ENCODE assay signal across 19 cellular contexts in the genomic region with DNA sequence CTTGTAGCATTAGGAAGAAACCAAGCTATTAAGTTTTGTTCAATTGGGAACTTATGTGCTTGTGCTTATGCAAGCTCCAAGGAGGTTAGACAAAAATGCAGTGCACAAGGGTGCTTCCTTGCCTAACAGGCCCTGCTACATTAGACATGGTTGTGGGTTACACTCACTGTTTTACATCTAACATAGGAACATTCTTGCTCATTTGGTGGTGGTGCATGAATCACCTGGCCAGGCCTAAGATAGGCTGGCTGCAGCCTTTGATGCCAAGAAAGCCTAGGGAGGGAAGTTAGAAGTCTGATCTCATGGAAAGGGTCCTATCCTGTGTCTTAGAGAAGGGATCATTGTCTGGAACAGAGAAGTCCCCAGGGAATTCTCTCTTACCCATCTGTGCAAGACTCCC. TPM values are rescaled to one million over a fixed set of nuclear protein-coding genes. Genes with fewer than 3 reads are reported as not detected.
DNase-seq lines count a peak whose midpoint lies in the region; ATAC-seq and TF ChIP-seq lines count a peak whose summit lies in the region.
"Had no signal": no experiment of that assay in that cellular context is flagged by ENCODE, and none has a peak within 500 bp of the region (broad histone marks: within the 10 kb centered on the region; RNA-seq: fewer than 3 reads in every experiment).

No MANE protein-coding gene starts in this region.

- CTCF ChIA-PET in Calu3 (lab: Charles Lee) = interaction anchor here (1.5 kb wide), 1 partner anchor 10 kb away, joined by 3 read pairs; no protein-coding TSS in a partner anchor

- no peak overlapping the region for H3K4me3 ChIP-seq in astrocyte of the spinal cord (ENCODE audit: low read depth, low read length)
- H3K4me3 ChIP-seq: left ventricle myocardium inferior had no signal

- TF ChIP-seq CTCF in Calu3 (IDR thresholded peaks at IDR 0.05; ENCODE audit: unreplicated experiment) = no peak
- no peak for TF ChIP-seq CTCF in astrocyte of the spinal cord (IDR thresholded peaks at IDR 0.05; ENCODE audit: low read depth, low read length)
- TF ChIP-seq CTCF in chondrocyte (IDR thresholded peaks at IDR 0.05) = no peak

- H3K36me3 Mint-ChIP-seq in Calu3 (ENCODE audit: insufficient read depth, unreplicated experiment) (no peaks in the 10 kb centered on the region), chondrocyte (ENCODE audit: low read depth) (no peaks in the 10 kb centered on the region)
- H3K36me3 Mint-ChIP-seq: CD8-positive, alpha-beta memory T cell; naive thymus-derived CD4-positive, alpha-beta T cell had no signal

- H3K9me3 Mint-ChIP-seq in Calu3 (ENCODE audit: low read depth, unreplicated experiment) (peaks cover 2% of the 10 kb centered on the region), chondrocyte (ENCODE audit: low read depth) (no peaks in the 10 kb centered on the region)
- H3K9me3 Mint-ChIP-seq: activated CD4-positive, alpha-beta T cell treated with anti-CD3 and anti-CD28 coated beads, Interleukin-2, amount 10 ng/mL, durations not matched to agents 7 days and 5 days; activated T-helper 1 cell treated with anti-CD3 and anti-CD28 coated beads, Interleukin-12 subunit alpha, Interleukin-12 subunit beta, Interleukin-2, Interleukin-4 antibody, amounts not matched to agents 30 ng/mL and 10 ng/mL and 1 ng/mL, durations not matched to agents 14 hours and 24 hours and 36 hours; CD8-positive, alpha-beta memory T cell; naive thymus-derived CD4-positive, alpha-beta T cell had no signal

- H3K4me1 Mint-ChIP-seq in Calu3 (ENCODE audit: low read depth, unreplicated experiment) (peaks cover 27% of the 10 kb centered on the region), chondrocyte (ENCODE audit: low read depth) (peaks cover 3% of the 10 kb centered on the region)
- H3K4me1 Mint-ChIP-seq: activated CD4-positive, alpha-beta T cell treated with anti-CD3 and anti-CD28 coated beads, Interleukin-2, amount 10 ng/mL, durations not matched to agents 7 days and 5 days; CD8-positive, alpha-beta memory T cell; naive thymus-derived CD4-positive, alpha-beta T cell had no signal

- H3K27ac Mint-ChIP-seq in Calu3 (ENCODE audit: unreplicated experiment) = no peak overlapping the region
- H3K27ac Mint-ChIP-seq in chondrocyte (ENCODE audit: unreplicated experiment) = no peak overlapping the region
- H3K27ac Mint-ChIP-seq: activated CD4-positive, alpha-beta T cell treated with anti-CD3 and anti-CD28 coated beads, Interleukin-2, amount 10 ng/mL, durations not matched to agents 7 days and 5 days; activated T-helper 1 cell treated with anti-CD3 and anti-CD28 coated beads, Interleukin-12 subunit alpha, Interleukin-12 subunit beta, Interleukin-2, Interleukin-4 antibody, amounts not matched to agents 30 ng/mL and 10 ng/mL and 1 ng/mL, durations not matched to agents 14 hours and 24 hours and 36 hours; brain; CD8-positive, alpha-beta memory T cell had no signal

- BruUV-seq in Calu3 (replicated peaks; lab: Mats Ljungman, UMichigan) = no TSS peak

- intact Hi-C loops in Calu3 (cut with micrococcal nuclease; ENCODE audit: unreplicated experiment) = no loop called here

- DNase-seq in Calu3 = peak; percentile 20
- DNase-seq in M059J (ENCODE audit: low read depth) = peak; percentile 70
- peak; percentile 87 for DNase-seq in astrocyte of the spinal cord (ENCODE audit: low read depth, low spot score)
- peak; percentile 23 for DNase-seq in kidney glomerular epithelial cell (lab: John Stamatoyannopoulos, UW)
- no peak for DNase-seq in chondrocyte (ENCODE audit: low spot score)
- no peak for DNase-seq in NCI-H1694 treated with DMSO at 0.1 percent for 48 hours (lab: John Stamatoyannopoulos, UW)
- no peak for DNase-seq in HT-29 (ENCODE audit: low spot score)
- DNase-seq: activated CD4-positive, alpha-beta T cell treated with anti-CD3 and anti-CD28 coated beads, Interleukin-2, amount 10 ng/mL, durations not matched to agents 7 days and 5 days; CD8-positive, alpha-beta memory T cell; GF-D8; GOT3; KG1; left ventricle myocardium inferior; naive thymus-derived CD4-positive, alpha-beta T cell; NCI-H1694; Right ventricle myocardium superior had no signal

- no peak for ATAC-seq in GM21390 (IDR thresholded peaks at IDR 0.05; ENCODE audit: unreplicated experiment)
- ATAC-seq: naive thymus-derived CD4-positive, alpha-beta T cell had no signal

- H3K27me3 Mint-ChIP-seq in Calu3 (ENCODE audit: unreplicated experiment) = no peaks in the 10 kb centered on the region
- H3K27me3 Mint-ChIP-seq in chondrocyte (ENCODE audit: low read depth) = peaks cover 13% of the 10 kb centered on the region
- H3K27me3 Mint-ChIP-seq: brain had no signal

- H3K4me3 Mint-ChIP-seq in Calu3 (ENCODE audit: low read depth, unreplicated experiment) = no peak overlapping the region
- no peak overlapping the region for H3K4me3 Mint-ChIP-seq in chondrocyte (ENCODE audit: unreplicated experiment)
- H3K4me3 Mint-ChIP-seq: activated CD4-positive, alpha-beta T cell treated with anti-CD3 and anti-CD28 coated beads, Interleukin-2, amount 10 ng/mL, durations not matched to agents 7 days and 5 days; activated T-helper 1 cell treated with anti-CD3 and anti-CD28 coated beads, Interleukin-12 subunit alpha, Interleukin-12 subunit beta, Interleukin-2, Interleukin-4 antibody, amounts not matched to agents 30 ng/mL and 10 ng/mL and 1 ng/mL, durations not matched to agents 14 hours and 24 hours and 36 hours; brain; CD8-positive, alpha-beta memory T cell; naive thymus-derived CD4-positive, alpha-beta T cell had no signal

- in situ Hi-C loops in astrocyte of the spinal cord (cut with HindIII; ENCODE audit: low sequenced_read_pairs) = no loop called here

RNA-seq across cellular contexts. Expression of a gene that starts 43.5 kb away (rescaled TPM):
- total RNA-seq in Calu3 (2022) = 21.5 and 26.0 TPM in 2 replicates
- 6.1 and 6.9 TPM in 2 replicates for total RNA-seq in M059J (2014; rRNA removed; shearing (Covaris generic))
- total RNA-seq in chondrocyte = 6.7 to 7.9 TPM (median 6.9 TPM) in 3 replicates
- total RNA-seq in HT-29 (2014; rRNA removed; shearing (Covaris generic)) = 60.0 and 64.9 TPM in 2 replicates
- total RNA-seq: activated CD4-positive, alpha-beta T cell treated with anti-CD3 and anti-CD28 coated beads, Interleukin-2, amount 10 ng/mL, durations not matched to agents 7 days and 5 days; CD8-positive, alpha-beta memory T cell had no signal

Comparison
In these comparisons a context has a peak if more than half of its experiments do, and no peak if none do; other contexts are left out.
1. DNase-seq: peak in Calu3 (single experiment), M059J (single experiment), astrocyte of the spinal cord (single experiment) and kidney glomerular epithelial cell (single experiment); none in chondrocyte (single experiment), NCI-H1694 treated with DMSO at 0.1 percent for 48 hours (single experiment) and HT-29 (single experiment).